Comparison of ENCODE assay signal across 11 cellular contexts in the genomic region with DNA sequence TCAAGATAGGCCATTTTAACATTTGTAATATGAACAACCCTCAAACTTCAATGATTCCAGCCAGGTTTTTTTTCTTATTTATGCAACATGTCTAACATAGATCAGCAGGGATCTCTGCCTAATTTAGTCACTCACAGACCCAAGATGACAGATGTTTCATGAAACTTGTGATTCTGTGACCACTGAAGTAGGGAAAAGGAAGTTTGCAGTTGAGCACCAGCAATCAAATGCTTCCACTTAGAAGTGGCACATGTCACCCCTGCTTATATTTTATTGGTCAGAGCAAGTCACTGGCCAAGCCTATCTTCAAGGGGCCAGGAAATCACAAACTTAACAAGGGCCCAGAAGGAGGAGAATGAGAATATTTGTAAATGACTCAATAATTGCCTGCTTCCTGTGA.
A peak's percentile ranks its signal among the peaks of the same experiment; 100 is the strongest.
DNase-seq lines count a peak whose midpoint lies in the region; ATAC-seq, FAIRE-seq and TF ChIP-seq lines count a peak whose summit lies in the region.
"Had no signal": no experiment of that assay in that cellular context is flagged by ENCODE, and none has a peak within 500 bp of the region (broad histone marks: within the 10 kb centered on the region; RNA-seq: fewer than 3 reads in every experiment).

No MANE protein-coding gene starts in this region.

- H3K27me3 ChIP-seq in K562 (ENCODE audit: control insufficient read depth in 2 of 2, insufficient read depth in 2 of 2, low read length in 2 of 2) (no peaks in the 10 kb centered on the region), H7 (ENCODE audit: control insufficient read depth, insufficient read depth, low read length) (no peaks in the 10 kb centered on the region), dorsolateral prefrontal cortex (no peaks in the 10 kb centered on the region)

- no peaks in the 10 kb centered on the region for H3K79me2 ChIP-seq in K562 (ENCODE audit: control insufficient read depth, insufficient read depth, low read length)

- H3K4me1 ChIP-seq in K562 (replicated peaks in 1 of 2; ENCODE audit: control insufficient read depth in 2 of 2, insufficient read depth in 2 of 2, low read length in 2 of 2): 0 out of 5 replicates have a peak, but pooled peaks cover 0 to 2% of the 10 kb centered on the region in 2 experiments

- no peak for TF ChIP-seq CTCF in K562 (IDR thresholded peaks at IDR 0.05 in 2 of 3, conservative IDR thresholded peaks at IDR 0.05 in 1 of 3; ENCODE audit: insufficient read depth in 2 of 3, low read depth in 1 of 3, low read length in 3 of 3)
- TF ChIP-seq CTCF in dorsolateral prefrontal cortex (IDR thresholded peaks at IDR 0.05 in 54 of 56, conservative IDR thresholded peaks at IDR 0.05 in 2 of 56; ENCODE audit: low read depth in 1 of 56, partially characterized antibody in 56 of 56): no peak

- H2AFZ ChIP-seq in K562 (ENCODE audit: low read depth, low read length): no peak overlapping the region

- intact Hi-C loops in K562 (cut with micrococcal nuclease) (no loop called here), dorsolateral prefrontal cortex (cut with DNase I) (no loop called here)

- TF ChIP-seq POLR2A in K562 (conservative IDR thresholded peaks at IDR 0.05): no peak

- DNase-seq in K562 (ENCODE audit: extremely low read depth in 1 of 4, low spot score in 3 of 4) (no peak), H7 (no peak), dorsolateral prefrontal cortex (no peak), NCI-H146 (lab: John Stamatoyannopoulos, UW) (no peak)
- no peak for DNase-seq in activated T-cell treated with anti-CD3 and anti-CD28 coated beads, Interleukin-2, amount 50 U/mL, for 48 hours
- DNase-seq: SHP77 had no signal

- no TSS peak for BruUV-seq in K562 (replicated peaks; lab: Mats Ljungman, UMichigan)

- CTCF ChIA-PET in K562 (lab: Yijun Ruan, JAX; ENCODE audit: low intra/inter-chr PET ratio): no interaction called here

- H3K9ac ChIP-seq in K562 (ENCODE audit: insufficient read depth in 1 of 2, low read depth in 2 of 2, low read length in 2 of 2): no peak overlapping the region
- H3K9ac ChIP-seq: KMS-11 had no signal

- H3K36me3 ChIP-seq in K562 (ENCODE audit: control insufficient read depth, insufficient read depth, low read length) (no peaks in the 10 kb centered on the region), H7 (replicated peaks; ENCODE audit: control insufficient read depth, insufficient read depth, low read length) (no peaks in the 10 kb centered on the region)

- H3K4me3 ChIP-seq in K562 (no peak overlapping the region), H7 (ENCODE audit: insufficient read depth, low read depth, low read length) (no peak overlapping the region), dorsolateral prefrontal cortex (no peak overlapping the region)

- in situ Hi-C loops in K562 (cut with MboI): loop anchor here (25.0 kb wide), 1 partner anchor 686 kb away; no protein-coding TSS in a partner anchor

- peak; percentile 87 for ATAC-seq in GM18517 (IDR thresholded peaks at IDR 0.05; ENCODE audit: unreplicated experiment)
- peak; percentile 93 for ATAC-seq in GM21390 (IDR thresholded peaks at IDR 0.05; ENCODE audit: unreplicated experiment)
- ATAC-seq in HG03139 (IDR thresholded peaks at IDR 0.05; ENCODE audit: unreplicated experiment): peak; percentile 88
- ATAC-seq in K562: no peak

- H3K27ac ChIP-seq in K562 (ENCODE audit: extremely low read depth, low read depth, low read length): no peak overlapping the region
- H3K27ac ChIP-seq in dorsolateral prefrontal cortex: no peak overlapping the region
- H3K27ac ChIP-seq: KMS-11 had no signal

- H3K9me3 ChIP-seq in K562 (replicated peaks; ENCODE audit: control insufficient read depth, insufficient read depth, low read depth, low read length): no peaks in the 10 kb centered on the region

- no peak overlapping the region for H3K4me2 ChIP-seq in K562 (ENCODE audit: insufficient read depth, low read length)
- H3K4me2 ChIP-seq: KMS-11 had no signal

- FAIRE-seq in K562 (lab: Jason Lieb, UNC): no peak
- FAIRE-seq: islet of Langerhans had no signal

- no peak for TF ChIP-seq RAD21 in K562 (CRISPR knock-in tag; conservative IDR thresholded peaks at IDR 0.05 in 1 of 2, IDR thresholded peaks at IDR 0.05 in 1 of 2)

- H4K20me1 ChIP-seq in K562 (replicated peaks; ENCODE audit: control insufficient read depth, insufficient read depth, low read length): no peaks in the 10 kb centered on the region

- no peak for TF ChIP-seq EP300 in K562 (IDR thresholded peaks at IDR 0.05; ENCODE audit: low read length)

- H3K9me1 ChIP-seq in K562 (ENCODE audit: control insufficient read depth, insufficient read depth, low read length): no peaks in the 10 kb centered on the region

- POLR2A ChIA-PET in K562 (lab: Yijun Ruan, JAX): no interaction called here

TF ChIP-seq in K562, 482 proteins besides CTCF, POLR2A, EP300 and RAD21 (continues in another document):
- TF ChIP-seq ZNF274 (IDR thresholded peaks at IDR 0.05; ENCODE audit: borderline replicate concordance, low read depth, low read length) (no peak), XRCC4 (IDR thresholded peaks at IDR 0.05; ENCODE audit: extremely low read depth, insufficient read depth, insufficient read length) (no peak), MEIS2 (IDR thresholded peaks at IDR 0.05; ENCODE audit: partially characterized antibody) (peak; percentile 90), ZNF133 (CRISPR knock-in tag; IDR thresholded peaks at IDR 0.05) (no peak), KHSRP (IDR thresholded peaks at IDR 0.05) (no peak), MED1 (CRISPR knock-in tag; IDR thresholded peaks at IDR 0.05; ENCODE audit: borderline replicate concordance) (no peak)
- TF ChIP-seq, protein P1, sequence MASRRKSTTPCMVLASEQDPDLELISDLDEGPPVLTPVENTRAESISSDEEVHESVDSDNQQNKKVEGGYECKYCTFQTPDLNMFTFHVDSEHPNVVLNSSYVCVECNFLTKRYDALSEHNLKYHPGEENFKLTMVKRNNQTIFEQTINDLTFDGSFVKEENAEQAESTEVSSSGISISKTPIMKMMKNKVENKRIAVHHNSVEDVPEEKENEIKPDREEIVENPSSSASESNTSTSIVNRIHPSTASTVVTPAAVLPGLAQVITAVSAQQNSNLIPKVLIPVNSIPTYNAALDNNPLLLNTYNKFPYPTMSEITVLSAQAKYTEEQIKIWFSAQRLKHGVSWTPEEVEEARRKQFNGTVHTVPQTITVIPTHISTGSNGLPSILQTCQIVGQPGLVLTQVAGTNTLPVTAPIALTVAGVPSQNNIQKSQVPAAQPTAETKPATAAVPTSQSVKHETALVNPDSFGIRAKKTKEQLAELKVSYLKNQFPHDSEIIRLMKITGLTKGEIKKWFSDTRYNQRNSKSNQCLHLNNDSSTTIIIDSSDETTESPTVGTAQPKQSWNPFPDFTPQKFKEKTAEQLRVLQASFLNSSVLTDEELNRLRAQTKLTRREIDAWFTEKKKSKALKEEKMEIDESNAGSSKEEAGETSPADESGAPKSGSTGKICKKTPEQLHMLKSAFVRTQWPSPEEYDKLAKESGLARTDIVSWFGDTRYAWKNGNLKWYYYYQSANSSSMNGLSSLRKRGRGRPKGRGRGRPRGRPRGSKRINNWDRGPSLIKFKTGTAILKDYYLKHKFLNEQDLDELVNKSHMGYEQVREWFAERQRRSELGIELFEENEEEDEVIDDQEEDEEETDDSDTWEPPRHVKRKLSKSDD (conservative IDR thresholded peaks at IDR 0.05; ENCODE audit: low read length): no peak
- TF ChIP-seq, protein P2, sequence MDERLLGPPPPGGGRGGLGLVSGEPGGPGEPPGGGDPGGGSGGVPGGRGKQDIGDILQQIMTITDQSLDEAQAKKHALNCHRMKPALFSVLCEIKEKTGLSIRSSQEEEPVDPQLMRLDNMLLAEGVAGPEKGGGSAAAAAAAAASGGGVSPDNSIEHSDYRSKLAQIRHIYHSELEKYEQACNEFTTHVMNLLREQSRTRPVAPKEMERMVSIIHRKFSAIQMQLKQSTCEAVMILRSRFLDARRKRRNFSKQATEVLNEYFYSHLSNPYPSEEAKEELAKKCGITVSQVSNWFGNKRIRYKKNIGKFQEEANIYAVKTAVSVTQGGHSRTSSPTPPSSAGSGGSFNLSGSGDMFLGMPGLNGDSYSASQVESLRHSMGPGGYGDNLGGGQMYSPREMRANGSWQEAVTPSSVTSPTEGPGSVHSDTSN (CRISPR knock-in tag; IDR thresholded peaks at IDR 0.05; ENCODE audit: low read depth): no peak
- TF ChIP-seq, protein P2 (tag; conservative IDR thresholded peaks at IDR 0.05; ENCODE audit: low read depth): peak; percentile 79
- TF ChIP-seq, protein P3, sequence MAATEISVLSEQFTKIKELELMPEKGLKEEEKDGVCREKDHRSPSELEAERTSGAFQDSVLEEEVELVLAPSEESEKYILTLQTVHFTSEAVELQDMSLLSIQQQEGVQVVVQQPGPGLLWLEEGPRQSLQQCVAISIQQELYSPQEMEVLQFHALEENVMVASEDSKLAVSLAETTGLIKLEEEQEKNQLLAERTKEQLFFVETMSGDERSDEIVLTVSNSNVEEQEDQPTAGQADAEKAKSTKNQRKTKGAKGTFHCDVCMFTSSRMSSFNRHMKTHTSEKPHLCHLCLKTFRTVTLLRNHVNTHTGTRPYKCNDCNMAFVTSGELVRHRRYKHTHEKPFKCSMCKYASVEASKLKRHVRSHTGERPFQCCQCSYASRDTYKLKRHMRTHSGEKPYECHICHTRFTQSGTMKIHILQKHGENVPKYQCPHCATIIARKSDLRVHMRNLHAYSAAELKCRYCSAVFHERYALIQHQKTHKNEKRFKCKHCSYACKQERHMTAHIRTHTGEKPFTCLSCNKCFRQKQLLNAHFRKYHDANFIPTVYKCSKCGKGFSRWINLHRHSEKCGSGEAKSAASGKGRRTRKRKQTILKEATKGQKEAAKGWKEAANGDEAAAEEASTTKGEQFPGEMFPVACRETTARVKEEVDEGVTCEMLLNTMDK (IDR thresholded peaks at IDR 0.05; ENCODE audit: borderline replicate concordance, insufficient read depth, low read depth, low read length, poor library complexity, severe bottlenecking): no peak
